In the genomic region with DNA sequence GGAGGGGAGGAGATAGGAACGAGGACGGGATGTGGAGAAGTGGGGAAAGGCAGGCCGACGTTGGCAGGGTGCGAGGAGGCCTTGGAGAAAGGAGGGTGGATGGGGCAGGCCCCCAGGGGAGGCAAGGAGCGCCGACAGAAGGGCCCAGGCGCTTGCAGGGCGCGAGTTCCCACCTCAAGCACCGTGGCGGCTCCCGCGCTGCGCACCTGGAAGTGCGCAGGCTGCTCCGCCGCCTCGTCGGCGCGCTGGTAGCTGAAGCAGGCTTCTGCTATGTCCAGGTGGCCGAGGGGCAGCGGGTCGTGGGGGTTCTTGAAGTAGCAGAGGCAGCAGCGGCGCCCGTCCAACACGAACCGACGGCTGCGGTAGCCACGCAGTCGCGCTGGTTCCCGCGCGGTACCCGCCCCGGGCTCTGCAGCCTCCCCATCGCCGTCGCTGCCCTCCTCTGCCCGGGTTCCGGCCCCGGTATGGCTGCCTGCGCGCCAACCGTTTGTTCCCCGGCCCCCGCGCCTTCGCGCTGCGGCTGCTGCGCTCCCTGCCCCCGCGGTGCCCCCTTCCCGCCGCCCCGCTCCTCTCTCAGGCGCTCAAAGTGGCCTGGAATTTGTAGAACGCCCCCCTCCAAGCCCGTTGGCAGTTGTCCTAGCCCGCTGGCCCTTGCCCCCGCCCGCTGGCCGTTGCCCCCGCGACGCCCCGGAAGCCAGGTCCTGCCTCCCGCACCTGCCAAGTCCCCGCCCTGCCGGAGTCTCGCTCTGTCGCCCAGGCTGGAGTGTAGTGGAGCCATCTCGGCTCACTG, we compare ENCODE assay signal across 1 cellular context.
A peak's percentile ranks its signal among the peaks of the same experiment; 100 is the strongest.
TF ChIP-seq lines count a peak whose summit lies in the region.

No MANE protein-coding gene starts in this region.

TF ChIP-seq in K562, 482 proteins besides CTCF, POLR2A, EP300 and RAD21 (continues in another document):
- TF ChIP-seq, protein P1, sequence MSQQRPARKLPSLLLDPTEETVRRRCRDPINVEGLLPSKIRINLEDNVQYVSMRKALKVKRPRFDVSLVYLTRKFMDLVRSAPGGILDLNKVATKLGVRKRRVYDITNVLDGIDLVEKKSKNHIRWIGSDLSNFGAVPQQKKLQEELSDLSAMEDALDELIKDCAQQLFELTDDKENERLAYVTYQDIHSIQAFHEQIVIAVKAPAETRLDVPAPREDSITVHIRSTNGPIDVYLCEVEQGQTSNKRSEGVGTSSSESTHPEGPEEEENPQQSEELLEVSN (IDR thresholded peaks at IDR 0.05; ENCODE audit: borderline replicate concordance in 1 of 2, extremely low read depth in 1 of 2, insufficient read depth in 1 of 2, insufficient read length in 1 of 2, low read depth in 1 of 2, low read length in 1 of 2, poor library complexity in 1 of 2, severe bottlenecking in 1 of 2): peak; percentile 55 to 76
- TF ChIP-seq ZNF3 (CRISPR knock-in tag; IDR thresholded peaks at IDR 0.05) (no peak), ZEB2 (IDR thresholded peaks at IDR 0.05) (no peak), ZNF354B (CRISPR knock-in tag; IDR thresholded peaks at IDR 0.05) (no peak), RB1 (IDR thresholded peaks at IDR 0.05; ENCODE audit: low read depth) (0 out of 2 replicates have a peak, but pooled peaks have one; percentile 64), NFIC (IDR thresholded peaks at IDR 0.05) (peak; percentile 63), HLTF (IDR thresholded peaks at IDR 0.05) (no peak), MAZ (CRISPR knock-in tag; conservative IDR thresholded peaks at IDR 0.05 in 1 of 2, IDR thresholded peaks at IDR 0.05 in 1 of 2) (0 out of 4 replicates have a peak, but pooled peaks of 1 of the 2 experiments have one; percentile 5), L3MBTL2 (IDR thresholded peaks at IDR 0.05) (peak; percentile 58), SAFB (IDR thresholded peaks at IDR 0.05; ENCODE audit: borderline replicate concordance, low read depth, low read length) (no peak), HDGF (IDR thresholded peaks at IDR 0.05) (0 out of 2 replicates have a peak, but pooled peaks have one; percentile 48), LARP7 (IDR thresholded peaks at IDR 0.05) (peak; percentile 35; the same call in 1 of the 2 replicates), GABPB1 (CRISPR knock-in tag; IDR thresholded peaks at IDR 0.05) (peak; percentile 19; the same call in 1 of the 2 replicates), ZFX (CRISPR knock-in tag; IDR thresholded peaks at IDR 0.05) (0 out of 2 replicates have a peak, but pooled peaks have one; percentile 7), ZZZ3 (IDR thresholded peaks at IDR 0.05) (no peak), FOS (IDR thresholded peaks at IDR 0.05; ENCODE audit: extremely low read depth, insufficient read length) (no peak), ILF3 (IDR thresholded peaks at IDR 0.05; ENCODE audit: borderline replicate concordance) (no peak), RFX1 (IDR thresholded peaks at IDR 0.05) (peak; percentile 51), NCOA6 (IDR thresholded peaks at IDR 0.05) (peak; percentile 92), ZNF717 (CRISPR knock-in tag; IDR thresholded peaks at IDR 0.05) (no peak), POLR2G (IDR thresholded peaks at IDR 0.05; ENCODE audit: low read depth, low read length) (peak; percentile 38; the same call in 1 of the 2 replicates), PHF8 (IDR thresholded peaks at IDR 0.05; ENCODE audit: borderline replicate concordance, low read length) (peak; percentile 40; the same call in 1 of the 2 replicates), NRF1 (conservative IDR thresholded peaks at IDR 0.05 in 1 of 2, IDR thresholded peaks at IDR 0.05 in 1 of 2) (peak; percentile 86 to 88), EGR1 (conservative IDR thresholded peaks at IDR 0.05) (peak; percentile 16; the same call in 1 of the 2 replicates), ZNF133 (CRISPR knock-in tag; IDR thresholded peaks at IDR 0.05) (no peak), RBFOX2 (IDR thresholded peaks at IDR 0.05; ENCODE audit: low read depth, low read length) (0 out of 2 replicates have a peak, but pooled peaks have one; percentile 35), TBL1XR1 (IDR thresholded peaks at IDR 0.05; ENCODE audit: low read length in 2 of 2) (no peak), HNRNPL (IDR thresholded peaks at IDR 0.05; ENCODE audit: low read depth, low read length) (0 out of 2 replicates have a peak, but pooled peaks have one; percentile 45), MTA3 (IDR thresholded peaks at IDR 0.05; ENCODE audit: borderline replicate concordance) (no peak), FOXK1 (CRISPR knock-in tag; IDR thresholded peaks at IDR 0.05; ENCODE audit: borderline replicate concordance) (0 out of 2 replicates have a peak, but pooled peaks have one; percentile 54), NR2C2 (CRISPR knock-in tag; IDR thresholded peaks at IDR 0.05) (no peak), NR2C2 (tag; IDR thresholded peaks at IDR 0.05) (peak; percentile 66; the same call in 1 of the 2 replicates), COPS2 (conservative IDR thresholded peaks at IDR 0.05) (no peak)
- TF ChIP-seq, protein P2, sequence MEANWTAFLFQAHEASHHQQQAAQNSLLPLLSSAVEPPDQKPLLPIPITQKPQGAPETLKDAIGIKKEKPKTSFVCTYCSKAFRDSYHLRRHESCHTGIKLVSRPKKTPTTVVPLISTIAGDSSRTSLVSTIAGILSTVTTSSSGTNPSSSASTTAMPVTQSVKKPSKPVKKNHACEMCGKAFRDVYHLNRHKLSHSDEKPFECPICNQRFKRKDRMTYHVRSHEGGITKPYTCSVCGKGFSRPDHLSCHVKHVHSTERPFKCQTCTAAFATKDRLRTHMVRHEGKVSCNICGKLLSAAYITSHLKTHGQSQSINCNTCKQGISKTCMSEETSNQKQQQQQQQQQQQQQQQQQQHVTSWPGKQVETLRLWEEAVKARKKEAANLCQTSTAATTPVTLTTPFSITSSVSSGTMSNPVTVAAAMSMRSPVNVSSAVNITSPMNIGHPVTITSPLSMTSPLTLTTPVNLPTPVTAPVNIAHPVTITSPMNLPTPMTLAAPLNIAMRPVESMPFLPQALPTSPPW (CRISPR knock-in tag; IDR thresholded peaks at IDR 0.05): peak; percentile 77
- TF ChIP-seq, protein P3, sequence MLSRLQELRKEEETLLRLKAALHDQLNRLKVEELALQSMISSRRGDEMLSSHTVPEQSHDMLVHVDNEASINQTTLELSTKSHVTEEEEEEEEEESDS (CRISPR knock-in tag; IDR thresholded peaks at IDR 0.05): no peak
- TF ChIP-seq, protein P4, sequence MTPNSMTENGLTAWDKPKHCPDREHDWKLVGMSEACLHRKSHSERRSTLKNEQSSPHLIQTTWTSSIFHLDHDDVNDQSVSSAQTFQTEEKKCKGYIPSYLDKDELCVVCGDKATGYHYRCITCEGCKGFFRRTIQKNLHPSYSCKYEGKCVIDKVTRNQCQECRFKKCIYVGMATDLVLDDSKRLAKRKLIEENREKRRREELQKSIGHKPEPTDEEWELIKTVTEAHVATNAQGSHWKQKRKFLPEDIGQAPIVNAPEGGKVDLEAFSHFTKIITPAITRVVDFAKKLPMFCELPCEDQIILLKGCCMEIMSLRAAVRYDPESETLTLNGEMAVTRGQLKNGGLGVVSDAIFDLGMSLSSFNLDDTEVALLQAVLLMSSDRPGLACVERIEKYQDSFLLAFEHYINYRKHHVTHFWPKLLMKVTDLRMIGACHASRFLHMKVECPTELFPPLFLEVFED (CRISPR knock-in tag; conservative IDR thresholded peaks at IDR 0.05): no peak
- TF ChIP-seq, protein P5, sequence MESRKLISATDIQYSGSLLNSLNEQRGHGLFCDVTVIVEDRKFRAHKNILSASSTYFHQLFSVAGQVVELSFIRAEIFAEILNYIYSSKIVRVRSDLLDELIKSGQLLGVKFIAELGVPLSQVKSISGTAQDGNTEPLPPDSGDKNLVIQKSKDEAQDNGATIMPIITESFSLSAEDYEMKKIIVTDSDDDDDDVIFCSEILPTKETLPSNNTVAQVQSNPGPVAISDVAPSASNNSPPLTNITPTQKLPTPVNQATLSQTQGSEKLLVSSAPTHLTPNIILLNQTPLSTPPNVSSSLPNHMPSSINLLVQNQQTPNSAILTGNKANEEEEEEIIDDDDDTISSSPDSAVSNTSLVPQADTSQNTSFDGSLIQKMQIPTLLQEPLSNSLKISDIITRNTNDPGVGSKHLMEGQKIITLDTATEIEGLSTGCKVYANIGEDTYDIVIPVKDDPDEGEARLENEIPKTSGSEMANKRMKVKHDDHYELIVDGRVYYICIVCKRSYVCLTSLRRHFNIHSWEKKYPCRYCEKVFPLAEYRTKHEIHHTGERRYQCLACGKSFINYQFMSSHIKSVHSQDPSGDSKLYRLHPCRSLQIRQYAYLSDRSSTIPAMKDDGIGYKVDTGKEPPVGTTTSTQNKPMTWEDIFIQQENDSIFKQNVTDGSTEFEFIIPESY (CRISPR knock-in tag; IDR thresholded peaks at IDR 0.05): 0 out of 2 replicates have a peak, but pooled peaks have one; percentile 30
- TF ChIP-seq, protein P6, sequence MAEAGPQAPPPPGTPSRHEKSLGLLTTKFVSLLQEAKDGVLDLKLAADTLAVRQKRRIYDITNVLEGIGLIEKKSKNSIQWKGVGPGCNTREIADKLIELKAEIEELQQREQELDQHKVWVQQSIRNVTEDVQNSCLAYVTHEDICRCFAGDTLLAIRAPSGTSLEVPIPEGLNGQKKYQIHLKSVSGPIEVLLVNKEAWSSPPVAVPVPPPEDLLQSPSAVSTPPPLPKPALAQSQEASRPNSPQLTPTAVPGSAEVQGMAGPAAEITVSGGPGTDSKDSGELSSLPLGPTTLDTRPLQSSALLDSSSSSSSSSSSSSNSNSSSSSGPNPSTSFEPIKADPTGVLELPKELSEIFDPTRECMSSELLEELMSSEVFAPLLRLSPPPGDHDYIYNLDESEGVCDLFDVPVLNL (CRISPR knock-in tag; IDR thresholded peaks at IDR 0.05; ENCODE audit: low read depth): no peak
- TF ChIP-seq, protein P7, sequence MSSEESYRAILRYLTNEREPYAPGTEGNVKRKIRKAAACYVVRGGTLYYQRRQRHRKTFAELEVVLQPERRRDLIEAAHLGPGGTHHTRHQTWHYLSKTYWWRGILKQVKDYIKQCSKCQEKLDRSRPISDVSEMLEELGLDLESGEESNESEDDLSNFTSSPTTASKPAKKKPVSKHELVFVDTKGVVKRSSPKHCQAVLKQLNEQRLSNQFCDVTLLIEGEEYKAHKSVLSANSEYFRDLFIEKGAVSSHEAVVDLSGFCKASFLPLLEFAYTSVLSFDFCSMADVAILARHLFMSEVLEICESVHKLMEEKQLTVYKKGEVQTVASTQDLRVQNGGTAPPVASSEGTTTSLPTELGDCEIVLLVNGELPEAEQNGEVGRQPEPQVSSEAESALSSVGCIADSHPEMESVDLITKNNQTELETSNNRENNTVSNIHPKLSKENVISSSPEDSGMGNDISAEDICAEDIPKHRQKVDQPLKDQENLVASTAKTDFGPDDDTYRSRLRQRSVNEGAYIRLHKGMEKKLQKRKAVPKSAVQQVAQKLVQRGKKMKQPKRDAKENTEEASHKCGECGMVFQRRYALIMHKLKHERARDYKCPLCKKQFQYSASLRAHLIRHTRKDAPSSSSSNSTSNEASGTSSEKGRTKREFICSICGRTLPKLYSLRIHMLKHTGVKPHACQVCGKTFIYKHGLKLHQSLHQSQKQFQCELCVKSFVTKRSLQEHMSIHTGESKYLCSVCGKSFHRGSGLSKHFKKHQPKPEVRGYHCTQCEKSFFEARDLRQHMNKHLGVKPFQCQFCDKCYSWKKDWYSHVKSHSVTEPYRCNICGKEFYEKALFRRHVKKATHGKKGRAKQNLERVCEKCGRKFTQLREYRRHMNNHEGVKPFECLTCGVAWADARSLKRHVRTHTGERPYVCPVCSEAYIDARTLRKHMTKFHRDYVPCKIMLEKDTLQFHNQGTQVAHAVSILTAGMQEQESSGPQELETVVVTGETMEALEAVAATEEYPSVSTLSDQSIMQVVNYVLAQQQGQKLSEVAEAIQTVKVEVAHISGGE (CRISPR knock-in tag; IDR thresholded peaks at IDR 0.05): peak in 1 of 3 experiments; percentile 5; a peak in 1 of 6 replicates
- TF ChIP-seq, protein P8, sequence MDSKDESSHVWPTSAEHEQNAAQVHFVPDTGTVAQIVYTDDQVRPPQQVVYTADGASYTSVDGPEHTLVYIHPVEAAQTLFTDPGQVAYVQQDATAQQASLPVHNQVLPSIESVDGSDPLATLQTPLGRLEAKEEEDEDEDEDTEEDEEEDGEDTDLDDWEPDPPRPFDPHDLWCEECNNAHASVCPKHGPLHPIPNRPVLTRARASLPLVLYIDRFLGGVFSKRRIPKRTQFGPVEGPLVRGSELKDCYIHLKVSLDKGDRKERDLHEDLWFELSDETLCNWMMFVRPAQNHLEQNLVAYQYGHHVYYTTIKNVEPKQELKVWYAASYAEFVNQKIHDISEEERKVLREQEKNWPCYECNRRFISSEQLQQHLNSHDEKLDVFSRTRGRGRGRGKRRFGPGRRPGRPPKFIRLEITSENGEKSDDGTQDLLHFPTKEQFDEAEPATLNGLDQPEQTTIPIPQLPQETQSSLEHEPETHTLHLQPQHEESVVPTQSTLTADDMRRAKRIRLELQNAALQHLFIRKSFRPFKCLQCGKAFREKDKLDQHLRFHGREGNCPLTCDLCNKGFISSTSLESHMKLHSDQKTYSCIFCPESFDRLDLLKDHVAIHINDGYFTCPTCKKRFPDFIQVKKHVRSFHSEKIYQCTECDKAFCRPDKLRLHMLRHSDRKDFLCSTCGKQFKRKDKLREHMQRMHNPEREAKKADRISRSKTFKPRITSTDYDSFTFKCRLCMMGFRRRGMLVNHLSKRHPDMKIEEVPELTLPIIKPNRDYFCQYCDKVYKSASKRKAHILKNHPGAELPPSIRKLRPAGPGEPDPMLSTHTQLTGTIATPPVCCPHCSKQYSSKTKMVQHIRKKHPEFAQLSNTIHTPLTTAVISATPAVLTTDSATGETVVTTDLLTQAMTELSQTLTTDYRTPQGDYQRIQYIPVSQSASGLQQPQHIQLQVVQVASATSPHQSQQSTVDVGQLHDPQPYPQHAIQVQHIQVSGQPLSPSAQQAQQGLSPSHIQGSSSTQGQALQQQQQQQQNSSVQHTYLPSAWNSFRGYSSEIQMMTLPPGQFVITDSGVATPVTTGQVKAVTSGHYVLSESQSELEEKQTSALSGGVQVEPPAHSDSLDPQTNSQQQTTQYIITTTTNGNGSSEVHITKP (IDR thresholded peaks at IDR 0.05; ENCODE audit: partially characterized antibody): peak; percentile 43
- TF ChIP-seq, protein P9, sequence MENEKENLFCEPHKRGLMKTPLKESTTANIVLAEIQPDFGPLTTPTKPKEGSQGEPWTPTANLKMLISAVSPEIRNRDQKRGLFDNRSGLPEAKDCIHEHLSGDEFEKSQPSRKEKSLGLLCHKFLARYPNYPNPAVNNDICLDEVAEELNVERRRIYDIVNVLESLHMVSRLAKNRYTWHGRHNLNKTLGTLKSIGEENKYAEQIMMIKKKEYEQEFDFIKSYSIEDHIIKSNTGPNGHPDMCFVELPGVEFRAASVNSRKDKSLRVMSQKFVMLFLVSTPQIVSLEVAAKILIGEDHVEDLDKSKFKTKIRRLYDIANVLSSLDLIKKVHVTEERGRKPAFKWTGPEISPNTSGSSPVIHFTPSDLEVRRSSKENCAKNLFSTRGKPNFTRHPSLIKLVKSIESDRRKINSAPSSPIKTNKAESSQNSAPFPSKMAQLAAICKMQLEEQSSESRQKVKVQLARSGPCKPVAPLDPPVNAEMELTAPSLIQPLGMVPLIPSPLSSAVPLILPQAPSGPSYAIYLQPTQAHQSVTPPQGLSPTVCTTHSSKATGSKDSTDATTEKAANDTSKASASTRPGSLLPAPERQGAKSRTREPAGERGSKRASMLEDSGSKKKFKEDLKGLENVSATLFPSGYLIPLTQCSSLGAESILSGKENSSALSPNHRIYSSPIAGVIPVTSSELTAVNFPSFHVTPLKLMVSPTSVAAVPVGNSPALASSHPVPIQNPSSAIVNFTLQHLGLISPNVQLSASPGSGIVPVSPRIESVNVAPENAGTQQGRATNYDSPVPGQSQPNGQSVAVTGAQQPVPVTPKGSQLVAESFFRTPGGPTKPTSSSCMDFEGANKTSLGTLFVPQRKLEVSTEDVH (IDR thresholded peaks at IDR 0.05; ENCODE audit: low read depth, partially characterized antibody): no peak
